In the genomic region with DNA sequence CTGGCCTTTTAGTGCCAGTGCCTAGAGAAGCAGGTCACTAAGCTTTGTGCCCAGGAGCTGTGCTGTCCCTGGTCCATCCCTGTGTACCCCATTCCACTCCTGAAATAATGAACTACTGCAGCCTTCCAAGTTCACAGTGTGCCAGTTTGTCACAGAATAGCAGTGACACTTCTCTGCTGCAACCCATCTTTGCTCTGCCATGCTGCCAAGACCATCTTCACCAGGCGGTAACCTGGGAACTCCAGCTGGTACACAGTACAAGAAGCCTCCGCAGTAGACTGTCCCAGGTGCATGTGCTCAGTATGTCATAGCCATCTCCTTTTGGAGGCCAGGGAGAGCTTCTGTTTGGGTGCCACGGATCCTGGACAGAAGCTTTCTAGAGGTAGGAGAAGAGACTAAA, we compare ENCODE assay signal across 12 cellular contexts.
A peak's percentile ranks its signal among the peaks of the same experiment; 100 is the strongest.
DNase-seq lines count a peak whose midpoint lies in the region; TF ChIP-seq lines count a peak whose summit lies in the region.
"Had no signal": no experiment of that assay in that cellular context is flagged by ENCODE, and none has a peak within 500 bp of the region (broad histone marks: within the 10 kb centered on the region; RNA-seq: fewer than 3 reads in every experiment).

No MANE protein-coding gene starts in this region.

- TF ChIP-seq CTCF in coronary artery (IDR thresholded peaks at IDR 0.05) = no peak
- TF ChIP-seq CTCF in nephron (IDR thresholded peaks at IDR 0.05; ENCODE audit: unreplicated experiment in 3 of 3) = no peak
- TF ChIP-seq CTCF in spleen (IDR thresholded peaks at IDR 0.05 in 8 of 11, conservative IDR thresholded peaks at IDR 0.05 in 3 of 11) = no peak
- no peak for TF ChIP-seq CTCF in BE2C (IDR thresholded peaks at IDR 0.05; ENCODE audit: low read depth, low read length)

- peaks cover 0 to 4% (median 2%) of the 10 kb centered on the region in 11 experiments; a peak in 10 of 22 replicates for H3K9me3 ChIP-seq in BLaER1 treated with 17β-estradiol and CSF1 and Interleukin-3, amounts not matched to agents 10 nM and 100 nM (replicated peaks in 1 of 11)
- H3K9me3 ChIP-seq in spleen = no peaks in the 10 kb centered on the region
- no peaks in the 10 kb centered on the region for H3K9me3 ChIP-seq in BE2C

- 86 to 99% (median 97%) methylated on average over 2 to 3 of the region's 3 CpGs for WGBS in spleen, 5 donors

- peaks cover 0 to 37% (median 6%) of the 10 kb centered on the region in 11 experiments; a peak in 9 of 22 replicates for H3K36me3 ChIP-seq in BLaER1 treated with 17β-estradiol and CSF1 and Interleukin-3, amounts not matched to agents 10 nM and 100 nM
- H3K36me3 ChIP-seq in spleen (peaks cover 0 to 56% (median 0%) of the 10 kb centered on the region in 6 donors), BE2C (no peaks in the 10 kb centered on the region)

- peak overlapping the region in 5 of 11 experiments; percentile 34 to 87 (median 61); a peak in 10 of 22 replicates for H3K27ac ChIP-seq in BLaER1 treated with 17β-estradiol and CSF1 and Interleukin-3, amounts not matched to agents 10 nM and 100 nM
- peak overlapping the region; percentile 20 to 85 for H3K27ac ChIP-seq in coronary artery
- H3K27ac ChIP-seq in spleen = peak overlapping the region in 4 of 8 donors; percentile 4 to 91 (median 70)
- H3K27ac ChIP-seq: HL-60 had no signal

- H3K4me3 ChIP-seq in BLaER1 treated with 17β-estradiol and CSF1 and Interleukin-3, amounts not matched to agents 10 nM and 100 nM = no peak overlapping the region
- H3K4me3 ChIP-seq in coronary artery = no peak overlapping the region
- no peak overlapping the region for H3K4me3 ChIP-seq in spleen
- no peak overlapping the region for H3K4me3 ChIP-seq in BE2C (ENCODE audit: low read depth, low read length)
- H3K4me3 ChIP-seq: GM12878 had no signal

- H3K4me1 ChIP-seq in BLaER1 treated with 17β-estradiol and CSF1 and Interleukin-3, amounts not matched to agents 10 nM and 100 nM = peaks cover 70 to 74% (median 73%) of the 10 kb centered on the region in 10 experiments
- H3K4me1 ChIP-seq in spleen (peaks cover 50 to 71% (median 69%) of the 10 kb centered on the region in 6 donors), BE2C (no peaks in the 10 kb centered on the region; the same call in 1 of the 2 replicates)

- no peak overlapping the region for H3K4me3 Mint-ChIP-seq in IgD-negative memory B cell
- H3K4me3 Mint-ChIP-seq in nephron = no peak overlapping the region
- H3K4me3 Mint-ChIP-seq: stimulated activated memory B cell treated with anti-CD40 and anti-IgM and Interleukin-4, amounts not matched to agents 10 μg/mL and 1 μg/mL and 100 μg/mL, for 72 hours had no signal

- TF ChIP-seq POLR2A in spleen (IDR thresholded peaks at IDR 0.05) = no peak

- no peak for DNase-seq in coronary artery (ENCODE audit: low spot score)
- DNase-seq in spleen = no peak
- DNase-seq in BE2C = no peak
- no peak for DNase-seq in NCI-H1048 (lab: John Stamatoyannopoulos, UW)
- DNase-seq in NCI-H226 = no peak
- DNase-seq: stimulated activated CD4-positive, alpha-beta T cell treated with anti-CD3 and anti-CD28 coated beads, Interleukin-15, amount 100 ng/mL, for 24 hours had no signal

- H3K27ac Mint-ChIP-seq in IgD-negative memory B cell (peak overlapping the region in 2 of 3 donors; percentile 44 to 83), nephron (peak overlapping the region; percentile 88 to 95 (median 94))

- H3K27me3 ChIP-seq in BLaER1 treated with 17β-estradiol and CSF1 and Interleukin-3, amounts not matched to agents 10 nM and 100 nM = peaks cover 0 to 6% (median 0%) of the 10 kb centered on the region in 11 experiments; a peak in 3 of 22 replicates
- H3K27me3 ChIP-seq in spleen (replicated peaks in 1 of 7) (no peaks in the 10 kb centered on the region), BE2C (no peaks in the 10 kb centered on the region)

- H3K36me3 Mint-ChIP-seq in IgD-negative memory B cell (peaks cover 2% of the 10 kb centered on the region), nephron (ENCODE audit: low read depth) (peaks cover 4% of the 10 kb centered on the region)

- H3K27me3 Mint-ChIP-seq in IgD-negative memory B cell = no peaks in the 10 kb centered on the region
- no peaks in the 10 kb centered on the region for H3K27me3 Mint-ChIP-seq in nephron (ENCODE audit: low read depth)
- H3K27me3 Mint-ChIP-seq: stimulated activated memory B cell treated with anti-CD40 and anti-IgM and Interleukin-4, amounts not matched to agents 10 μg/mL and 1 μg/mL and 100 μg/mL, for 72 hours had no signal

- H3K9ac ChIP-seq in BLaER1 treated with 17β-estradiol and CSF1 and Interleukin-3, amounts not matched to agents 10 nM and 100 nM = no peak overlapping the region

- peaks cover 0 to 44% (median 0%) of the 10 kb centered on the region in 11 experiments; a peak in 6 of 22 replicates for H4K20me1 ChIP-seq in BLaER1 treated with 17β-estradiol and CSF1 and Interleukin-3, amounts not matched to agents 10 nM and 100 nM

- intact Hi-C loops in spleen (cut with DNase I; ENCODE audit: low total_unique reads) = no loop called here

- peaks cover 22 to 49% (median 22%) of the 10 kb centered on the region in 3 donors for H3K4me1 Mint-ChIP-seq in IgD-negative memory B cell
- peaks cover 94% of the 10 kb centered on the region for H3K4me1 Mint-ChIP-seq in nephron

- H3K9me3 Mint-ChIP-seq in IgD-negative memory B cell (no peaks in the 10 kb centered on the region), nephron (no peaks in the 10 kb centered on the region)
- H3K9me3 Mint-ChIP-seq: stimulated activated memory B cell treated with anti-CD40 and anti-IgM and Interleukin-4, amounts not matched to agents 10 μg/mL and 1 μg/mL and 100 μg/mL, for 72 hours had no signal

- peak overlapping the region; percentile 77 to 96 (median 90) for H3K4me2 ChIP-seq in BLaER1 treated with 17β-estradiol and CSF1 and Interleukin-3, amounts not matched to agents 10 nM and 100 nM
